ENCODE assay signal across 14 cellular contexts in genomic region chr18:50006470-50007046, GRCh38.
"Had no signal": no experiment of that assay in that cellular context is flagged by ENCODE, and none has a peak within 500 bp of the region (broad histone marks: within the 10 kb centered on the region; RNA-seq: fewer than 3 reads in every experiment).

No MANE protein-coding gene starts in this region.

- ATAC-seq: activated CD8-positive, alpha-beta memory T cell treated with anti-CD3 and anti-CD28 coated beads, Interleukin-2, amount 10 ng/mL, durations not matched to agents 7 days and 5 days; naive thymus-derived CD8-positive, alpha-beta T cell had no signal

- H3K4me3 ChIP-seq: left ventricle myocardium inferior, tibial artery, vagina had no signal

- DNase-seq: activated CD4-positive, CD25-positive, alpha-beta regulatory T cell; activated CD8-positive, alpha-beta memory T cell treated with anti-CD3 and anti-CD28 coated beads, Interleukin-2, amount 10 ng/mL, durations not matched to agents 7 days and 5 days; activated naive CD4-positive, alpha-beta T cell treated with anti-CD3 and anti-CD28 coated beads, Interleukin-2, amount 10 ng/mL, durations not matched to agents 7 days and 5 days; activated T-cell treated with anti-CD3 and anti-CD28 coated beads, Interleukin-2, amount 50 U/mL, for 1 hour; erythroblast; islet precursor cell; left ventricle myocardium inferior; naive thymus-derived CD8-positive, alpha-beta T cell; stimulated activated CD4-positive, alpha-beta T cell treated with anti-CD3 and anti-CD28 coated beads, Interleukin-12 subunit alpha, Interleukin-12 subunit beta, amount 100 ng/mL, for 4 hours; stimulated activated CD4-positive, alpha-beta T cell treated with anti-CD3 and anti-CD28 coated beads, Interleukin-2, amount 100 ng/mL, for 24 hours; stimulated activated naive B cell treated with anti-CD40 and anti-IgM and Interleukin-4, amounts not matched to agents 10 μg/mL and 1 μg/mL and 100 μg/mL, for 72 hours; tibial artery had no signal

- H3K4me1 ChIP-seq: left ventricle myocardium inferior had no signal

- H3K27me3 ChIP-seq: tibial artery, vagina had no signal

- H3K27ac ChIP-seq: left ventricle myocardium inferior, parathyroid adenoma, tibial artery, vagina had no signal

- H3K36me3 ChIP-seq: left ventricle myocardium inferior, tibial artery, vagina had no signal

- H3K9me3 ChIP-seq: left ventricle myocardium inferior, tibial artery, vagina had no signal
